13 cellular contexts compared by ENCODE assay signal in the genomic region with DNA sequence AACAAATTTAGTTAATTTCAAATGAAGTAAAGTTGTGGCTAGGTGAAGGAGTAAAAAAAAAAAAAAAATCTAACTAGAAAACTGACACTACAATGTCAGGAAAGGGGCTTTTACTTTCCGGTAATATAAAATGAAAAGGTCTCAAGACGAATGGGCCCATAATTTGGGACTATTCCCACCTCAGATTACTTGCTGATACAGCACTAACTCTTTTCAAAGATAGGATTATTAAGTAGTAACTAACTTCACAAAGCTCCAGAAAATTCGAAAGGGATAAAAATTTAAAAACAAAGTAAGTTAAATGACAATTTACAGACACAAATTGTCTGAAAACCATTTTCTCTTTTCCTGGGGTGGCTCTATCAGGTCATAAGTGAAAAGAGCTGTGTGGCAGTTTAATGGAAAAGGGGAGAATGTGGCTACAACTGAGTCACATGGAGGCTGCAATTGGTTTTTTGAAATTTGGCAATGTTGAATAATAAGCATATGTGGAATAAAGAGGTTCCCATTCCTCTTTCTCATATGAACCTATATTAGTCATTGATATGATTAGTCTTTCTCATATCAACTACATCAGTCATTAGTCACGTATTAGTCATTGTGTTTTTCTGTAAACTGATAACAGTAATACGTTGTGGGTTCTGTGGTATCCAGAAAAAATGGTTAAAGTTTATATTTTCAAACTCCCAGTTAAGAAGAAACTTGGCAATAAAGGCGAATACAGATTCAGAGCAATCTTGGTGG.
DNase-seq lines count a peak whose midpoint lies in the region; ATAC-seq and TF ChIP-seq lines count a peak whose summit lies in the region.
"Had no signal": no experiment of that assay in that cellular context is flagged by ENCODE, and none has a peak within 500 bp of the region (broad histone marks: within the 10 kb centered on the region; RNA-seq: fewer than 3 reads in every experiment).

No MANE protein-coding gene starts in this region.

- peak overlapping the region; percentile 21 for H3K4me2 ChIP-seq in fibroblast of lung (ENCODE audit: extremely low read depth, insufficient read depth, low read length)

- H3K27ac ChIP-seq in AG04450 (ENCODE audit: low read depth, low read length) (no peak overlapping the region), fibroblast of lung (ENCODE audit: insufficient read depth, low read length) (no peak overlapping the region)
- H3K27ac ChIP-seq: HL-60, vagina had no signal

- H3K4me1 ChIP-seq in fibroblast of lung (ENCODE audit: control insufficient read depth, extremely low read depth, insufficient read depth, low read length) = peaks cover 3% of the 10 kb centered on the region
- H3K4me1 ChIP-seq: vagina had no signal

- H3K9me3 ChIP-seq in AG04450 (ENCODE audit: control insufficient read depth, insufficient read depth, low read length) (no peaks in the 10 kb centered on the region), fibroblast of lung (ENCODE audit: control insufficient read depth, insufficient read depth, low read depth, low read length) (no peaks in the 10 kb centered on the region)
- H3K9me3 ChIP-seq: vagina had no signal

- ATAC-seq in GM19463 (IDR thresholded peaks at IDR 0.05; ENCODE audit: unreplicated experiment) (peak; percentile 78), HG02970 (IDR thresholded peaks at IDR 0.05; ENCODE audit: low FRiP score, unreplicated experiment) (no peak), GM18498 (IDR thresholded peaks at IDR 0.05; ENCODE audit: unreplicated experiment) (no peak)

- no peak overlapping the region for H3K9ac ChIP-seq in fibroblast of lung (ENCODE audit: insufficient read depth, low read length)

- POLR2A ChIA-PET in AG04450 (lab: Yijun Ruan, JAX) = no interaction called here

- no peaks in the 10 kb centered on the region for H4K20me1 ChIP-seq in fibroblast of lung (ENCODE audit: control insufficient read depth, extremely low read depth, insufficient read depth, low read length)

- CTCF ChIA-PET in AG04450 (lab: Charles Lee) = interaction anchor here (0.9 kb wide), 1 partner anchor 206 kb away, joined by 3 read pairs; the partner anchor contains the start of gene UBE3D

- H2AFZ ChIP-seq in fibroblast of lung (ENCODE audit: low read length) = no peak overlapping the region

- no peaks in the 10 kb centered on the region for H3K79me2 ChIP-seq in fibroblast of lung (ENCODE audit: control insufficient read depth, insufficient read depth, low read length)

- H3K4me3 ChIP-seq in AG04450 (ENCODE audit: low read depth, low read length) (no peak overlapping the region), fibroblast of lung (replicated peaks in 1 of 4; ENCODE audit: control extremely low read depth in 1 of 4, insufficient read depth in 1 of 4, low read depth in 3 of 4, low read length in 4 of 4) (no peak overlapping the region)
- H3K4me3 ChIP-seq: vagina had no signal

- H3K36me3 ChIP-seq in fibroblast of lung (ENCODE audit: control insufficient read depth, insufficient read depth, low read length) = no peaks in the 10 kb centered on the region
- H3K36me3 ChIP-seq: vagina had no signal

- no peak for TF ChIP-seq CTCF in AG04450 (IDR thresholded peaks at IDR 0.05; ENCODE audit: low read depth, low read length)
- TF ChIP-seq CTCF in fibroblast of lung (conservative IDR thresholded peaks at IDR 0.05 in 1 of 2, IDR thresholded peaks at IDR 0.05 in 1 of 2; ENCODE audit: low read depth in 1 of 2, low read length in 2 of 2) = no peak

- H3K27me3 ChIP-seq in AG04450 (ENCODE audit: control insufficient read depth, insufficient read depth, low read length) (no peaks in the 10 kb centered on the region), fibroblast of lung (ENCODE audit: control insufficient read depth, insufficient read depth, low read length) (no peaks in the 10 kb centered on the region)
- H3K27me3 ChIP-seq: vagina had no signal

- DNase-seq in AG04450 (ENCODE audit: low read depth, low spot score) (peak; percentile 59), M059J (ENCODE audit: low read depth) (peak; percentile 91), fibroblast of lung (ENCODE audit: low read depth in 2 of 2) (peak; percentile 92 to 94), NCI-H526 (lab: John Stamatoyannopoulos, UW) (no peak)
- DNase-seq in activated CD4-positive, alpha-beta T cell treated with anti-CD3 and anti-CD28 coated beads for 4 hours = no peak
- DNase-seq: activated naive CD4-positive, alpha-beta T cell treated with anti-CD3 and anti-CD28 coated beads for 36 hours; CD4-positive, alpha-beta T cell; NCI-H446 treated with DMSO at 0.1 percent for 48 hours had no signal

Comparison
In these comparisons a context has a peak if more than half of its experiments do, and no peak if none do; other contexts are left out.
1. DNase-seq: peak in AG04450 (single experiment), M059J (single experiment) and fibroblast of lung (2 of 2); none in activated CD4-positive, alpha-beta T cell treated with anti-CD3 and anti-CD28 coated beads for 4 hours (0 of 2) and NCI-H526 (0 of 2).